30 cellular contexts compared by ENCODE assay signal in genomic region chr19:46141421-46141820, GRCh38. TPM values are rescaled to one million over a fixed set of nuclear protein-coding genes. Genes with fewer than 3 reads are reported as not detected.
"Had no signal": no experiment of that assay in that cellular context is flagged by ENCODE, and none has a peak within 500 bp of the region (broad histone marks: within the 10 kb centered on the region; RNA-seq: fewer than 3 reads in every experiment).

No MANE protein-coding gene starts in this region.

- H3K4me3 ChIP-seq: esophagus squamous epithelium, heart right ventricle, lower lobe of right lung, prostate gland, right atrium auricular region, thoracic aorta, tibial nerve, vagina had no signal

- H3K79me2 ChIP-seq: parathyroid adenoma had no signal

- DNase-seq: cerebellar nuclear complex; cortex of kidney; esophagus squamous epithelium; foreskin melanocyte; glutamatergic neuron; heart right ventricle; hippocampal formation; islet precursor cell; kidney glomerular epithelial cell; left colon; left ventricle myocardium superior; lower lobe of right lung; natural killer cell; stimulated activated CD4-positive, alpha-beta T cell treated with anti-CD3 and anti-CD28 coated beads, Interleukin-4, amount 100 ng/mL, for 4 hours; stimulated activated naive B cell treated with anti-CD40 and anti-IgM and Interleukin-4, amounts not matched to agents 10 μg/mL and 1 μg/mL and 100 μg/mL, for 72 hours had no signal

- H3K4me3 Mint-ChIP-seq: natural killer cell; stimulated activated naive B cell treated with anti-CD40 and anti-IgM and Interleukin-4, amounts not matched to agents 10 μg/mL and 1 μg/mL and 100 μg/mL, for 72 hours; stimulated activated naive CD8-positive, alpha-beta T cell treated with anti-CD3 and anti-CD28 coated beads, Interleukin-15, Interleukin-2, amounts not matched to agents 100 ng/mL and 50 ng/mL, for 24 hours had no signal

- H3K4me1 ChIP-seq: esophagus squamous epithelium, heart right ventricle, lower lobe of right lung, parathyroid adenoma, prostate gland, right atrium auricular region, tibial nerve, vagina had no signal

- H3K9me3 Mint-ChIP-seq: natural killer cell; stimulated activated naive B cell treated with anti-CD40 and anti-IgM and Interleukin-4, amounts not matched to agents 10 μg/mL and 1 μg/mL and 100 μg/mL, for 72 hours; stimulated activated naive CD8-positive, alpha-beta T cell treated with anti-CD3 and anti-CD28 coated beads, Interleukin-15, Interleukin-2, amounts not matched to agents 100 ng/mL and 50 ng/mL, for 24 hours had no signal

- H3K27me3 ChIP-seq: esophagus squamous epithelium, right atrium auricular region, tibial nerve, vagina had no signal

- H3K9me3 ChIP-seq: esophagus squamous epithelium, heart right ventricle, lower lobe of right lung, prostate gland, right atrium auricular region, thoracic aorta, vagina had no signal

- H3K27ac ChIP-seq: epithelial cell of prostate, esophagus squamous epithelium, heart right ventricle, lower lobe of right lung, parathyroid adenoma, prostate gland, right atrium auricular region, thoracic aorta, tibial nerve, vagina had no signal

- H3K27ac Mint-ChIP-seq: natural killer cell; stimulated activated naive B cell treated with anti-CD40 and anti-IgM and Interleukin-4, amounts not matched to agents 10 μg/mL and 1 μg/mL and 100 μg/mL, for 72 hours; stimulated activated naive CD8-positive, alpha-beta T cell treated with anti-CD3 and anti-CD28 coated beads, Interleukin-15, Interleukin-2, amounts not matched to agents 100 ng/mL and 50 ng/mL, for 24 hours had no signal

- H3K36me3 Mint-ChIP-seq: natural killer cell; stimulated activated naive B cell treated with anti-CD40 and anti-IgM and Interleukin-4, amounts not matched to agents 10 μg/mL and 1 μg/mL and 100 μg/mL, for 72 hours had no signal

- H3K9ac ChIP-seq: parathyroid adenoma had no signal

- H3K4me1 Mint-ChIP-seq: natural killer cell; stimulated activated naive B cell treated with anti-CD40 and anti-IgM and Interleukin-4, amounts not matched to agents 10 μg/mL and 1 μg/mL and 100 μg/mL, for 72 hours had no signal

- H2AFZ ChIP-seq: parathyroid adenoma had no signal

- ATAC-seq: heart right ventricle; left colon; left ventricle myocardium superior; lower lobe of right lung; natural killer cell; sciatic nerve; stimulated activated naive B cell treated with anti-CD40 and anti-IgM and Interleukin-4, amounts not matched to agents 10 μg/mL and 1 μg/mL and 100 μg/mL, for 72 hours had no signal

- H3K36me3 ChIP-seq: esophagus squamous epithelium, heart right ventricle, lower lobe of right lung, prostate gland, right atrium auricular region, thoracic aorta, tibial nerve, vagina had no signal

RNA-seq across cellular contexts. Expression of gene IGFL2, which starts 6.6 kb away (rescaled TPM):
- total RNA-seq: dermis microvascular lymphatic vessel endothelial cell, esophagus squamous epithelium, left colon, left ventricle myocardium superior, lower lobe of right lung, mesenteric fat pad, mononuclear cell, natural killer cell, osteoblast, ureter, vagina had no signal
- polyA plus RNA-seq: heart right ventricle, neural cell had no signal

RNA-seq across cellular contexts. Expression of gene IGFL3, which starts 16.9 kb away (rescaled TPM):
- total RNA-seq: dermis microvascular lymphatic vessel endothelial cell, esophagus squamous epithelium, heart right ventricle, left colon, left ventricle myocardium superior, lower lobe of right lung, mesenteric fat pad, mononuclear cell, natural killer cell, osteoblast, prostate gland, right atrium auricular region, sciatic nerve, thoracic aorta, tibial nerve, ureter, vagina had no signal
- polyA plus RNA-seq: heart right ventricle, neural cell had no signal
